In the genomic region with DNA sequence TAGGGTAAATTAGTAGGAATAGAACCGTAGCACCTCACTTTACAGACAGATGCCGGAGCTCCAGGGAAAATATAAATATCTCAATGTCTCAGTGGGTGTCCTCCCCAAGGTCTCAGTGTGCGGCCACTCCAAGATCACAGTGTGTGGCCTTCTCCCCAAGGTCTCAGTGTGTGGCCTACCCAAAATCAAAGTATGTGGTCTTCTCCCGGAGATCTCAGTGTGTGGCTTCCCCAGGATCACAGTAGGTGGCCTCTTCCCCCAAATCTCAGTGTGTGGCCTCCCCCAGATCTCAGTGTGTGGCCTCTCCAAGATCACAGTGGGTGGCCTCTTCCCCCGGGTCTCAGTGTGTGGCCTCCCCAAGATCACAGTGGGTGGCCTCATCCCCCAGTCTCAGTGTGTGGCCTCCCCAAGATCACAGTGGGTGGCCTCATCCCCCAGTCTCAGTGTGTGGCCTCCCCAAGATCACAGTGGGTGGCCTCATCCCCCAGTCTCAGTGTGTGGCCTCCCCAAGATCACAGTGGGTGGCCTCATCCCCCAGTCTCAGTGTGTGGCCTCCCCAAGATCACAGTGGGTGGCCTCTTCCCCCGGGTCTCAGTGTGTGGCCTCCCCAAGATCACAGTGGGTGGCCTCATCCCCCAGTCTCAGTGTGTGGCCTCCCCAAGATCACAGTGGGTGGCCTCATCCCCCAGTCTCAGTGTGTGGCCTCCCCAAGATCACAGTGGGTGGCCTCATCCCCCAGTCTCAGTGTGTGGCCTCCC, we compare ENCODE assay signal across 2 cellular contexts. TPM values are rescaled to one million over a fixed set of nuclear protein-coding genes. Genes with fewer than 3 reads are reported as not detected.
"Had no signal": no experiment of that assay in that cellular context is flagged by ENCODE, and none has a peak within 500 bp of the region (broad histone marks: within the 10 kb centered on the region; RNA-seq: fewer than 3 reads in every experiment).

No MANE protein-coding gene starts in this region.

RNA-seq across cellular contexts. Expression of gene SSUH2, which starts 10.2 kb away (rescaled TPM):
- total RNA-seq: K562 had no signal
- polyA plus RNA-seq: IgD-negative memory B cell had no signal
